1 cellular context compared by ENCODE assay signal in genomic region chr2:194087089-194087488, GRCh38.
TF ChIP-seq lines count a peak whose summit lies in the region.

No MANE protein-coding gene starts in this region.

TF ChIP-seq in HCT116, 20 proteins besides CTCF, POLR2A, EP300 and RAD21 (continued from another document):
- no peak for TF ChIP-seq ATF3 (IDR thresholded peaks at IDR 0.05)
- no peak for TF ChIP-seq EZH2 (IDR thresholded peaks at IDR 0.05)
- TF ChIP-seq, protein P1, sequence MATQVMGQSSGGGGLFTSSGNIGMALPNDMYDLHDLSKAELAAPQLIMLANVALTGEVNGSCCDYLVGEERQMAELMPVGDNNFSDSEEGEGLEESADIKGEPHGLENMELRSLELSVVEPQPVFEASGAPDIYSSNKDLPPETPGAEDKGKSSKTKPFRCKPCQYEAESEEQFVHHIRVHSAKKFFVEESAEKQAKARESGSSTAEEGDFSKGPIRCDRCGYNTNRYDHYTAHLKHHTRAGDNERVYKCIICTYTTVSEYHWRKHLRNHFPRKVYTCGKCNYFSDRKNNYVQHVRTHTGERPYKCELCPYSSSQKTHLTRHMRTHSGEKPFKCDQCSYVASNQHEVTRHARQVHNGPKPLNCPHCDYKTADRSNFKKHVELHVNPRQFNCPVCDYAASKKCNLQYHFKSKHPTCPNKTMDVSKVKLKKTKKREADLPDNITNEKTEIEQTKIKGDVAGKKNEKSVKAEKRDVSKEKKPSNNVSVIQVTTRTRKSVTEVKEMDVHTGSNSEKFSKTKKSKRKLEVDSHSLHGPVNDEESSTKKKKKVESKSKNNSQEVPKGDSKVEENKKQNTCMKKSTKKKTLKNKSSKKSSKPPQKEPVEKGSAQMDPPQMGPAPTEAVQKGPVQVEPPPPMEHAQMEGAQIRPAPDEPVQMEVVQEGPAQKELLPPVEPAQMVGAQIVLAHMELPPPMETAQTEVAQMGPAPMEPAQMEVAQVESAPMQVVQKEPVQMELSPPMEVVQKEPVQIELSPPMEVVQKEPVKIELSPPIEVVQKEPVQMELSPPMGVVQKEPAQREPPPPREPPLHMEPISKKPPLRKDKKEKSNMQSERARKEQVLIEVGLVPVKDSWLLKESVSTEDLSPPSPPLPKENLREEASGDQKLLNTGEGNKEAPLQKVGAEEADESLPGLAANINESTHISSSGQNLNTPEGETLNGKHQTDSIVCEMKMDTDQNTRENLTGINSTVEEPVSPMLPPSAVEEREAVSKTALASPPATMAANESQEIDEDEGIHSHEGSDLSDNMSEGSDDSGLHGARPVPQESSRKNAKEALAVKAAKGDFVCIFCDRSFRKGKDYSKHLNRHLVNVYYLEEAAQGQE (IDR thresholded peaks at IDR 0.05; ENCODE audit: low read depth) = no peak
- TF ChIP-seq JUND (IDR thresholded peaks at IDR 0.05) = no peak
- TF ChIP-seq, protein P2, sequence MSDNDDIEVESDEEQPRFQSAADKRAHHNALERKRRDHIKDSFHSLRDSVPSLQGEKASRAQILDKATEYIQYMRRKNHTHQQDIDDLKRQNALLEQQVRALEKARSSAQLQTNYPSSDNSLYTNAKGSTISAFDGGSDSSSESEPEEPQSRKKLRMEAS (IDR thresholded peaks at IDR 0.05) = no peak
- TF ChIP-seq ZBTB33 (IDR thresholded peaks at IDR 0.05; ENCODE audit: extremely low read depth, insufficient replicate concordance, low read length) = no peak
